In the genomic region with DNA sequence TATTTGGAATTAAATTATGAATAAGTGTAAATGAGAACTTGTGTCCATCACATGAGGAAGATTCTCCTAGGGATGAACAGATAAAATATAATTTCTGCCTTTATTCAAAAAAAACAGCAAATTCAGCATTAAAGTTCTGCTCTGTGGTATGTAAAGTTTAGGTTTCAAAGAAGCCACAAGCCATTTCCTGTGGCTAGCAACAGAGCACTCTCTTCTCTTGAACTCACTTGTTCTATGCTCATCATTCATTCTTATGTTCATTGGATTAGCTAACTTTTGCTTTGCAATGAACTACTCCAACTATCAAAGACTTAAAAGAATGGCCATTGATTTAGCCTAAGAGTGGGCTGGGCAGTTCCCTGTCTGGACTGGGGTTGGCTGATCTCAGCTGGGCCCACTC, we compare ENCODE assay signal across 11 cellular contexts. TPM values are rescaled to one million over a fixed set of nuclear protein-coding genes. Genes with fewer than 3 reads are reported as not detected.
DNase-seq lines count a peak whose midpoint lies in the region; ATAC-seq and TF ChIP-seq lines count a peak whose summit lies in the region.
"Had no signal": no experiment of that assay in that cellular context is flagged by ENCODE, and none has a peak within 500 bp of the region (broad histone marks: within the 10 kb centered on the region; RNA-seq: fewer than 3 reads in every experiment).

No MANE protein-coding gene starts in this region.

- H3K4me3 ChIP-seq in lower lobe of right lung: no peak overlapping the region
- H3K4me3 ChIP-seq: hepatocyte had no signal

- H3K27ac ChIP-seq in lower lobe of right lung (no peak overlapping the region), foreskin keratinocyte (no peak overlapping the region)
- H3K27ac ChIP-seq: hepatocyte, neutrophil had no signal

- peaks cover 1% of the 10 kb centered on the region for H3K36me3 Mint-ChIP-seq in activated T-helper 1 cell treated with anti-CD3 and anti-CD28 coated beads, Interleukin-12 subunit alpha, Interleukin-12 subunit beta, Interleukin-2, Interleukin-4 antibody, amounts not matched to agents 30 ng/mL and 10 ng/mL and 1 ng/mL, durations not matched to agents 14 hours and 24 hours and 36 hours (ENCODE audit: low read depth)

- ATAC-seq in GM18498 (IDR thresholded peaks at IDR 0.05; ENCODE audit: unreplicated experiment) (peak; percentile 83), GM19467 (IDR thresholded peaks at IDR 0.05; ENCODE audit: unreplicated experiment) (peak; percentile 80), HG03135 (IDR thresholded peaks at IDR 0.05; ENCODE audit: unreplicated experiment) (peak; percentile 90), lower lobe of right lung (no peak), foreskin keratinocyte (no peak), Right ventricle myocardium superior (ENCODE audit: poor library complexity) (no peak)
- ATAC-seq: SK-N-SH treated with all-trans-retinoic acid at 6 μM for 48 hours had no signal

- peak overlapping the region; percentile 9 for H3K4me3 Mint-ChIP-seq in activated T-helper 1 cell treated with anti-CD3 and anti-CD28 coated beads, Interleukin-12 subunit alpha, Interleukin-12 subunit beta, Interleukin-2, Interleukin-4 antibody, amounts not matched to agents 30 ng/mL and 10 ng/mL and 1 ng/mL, durations not matched to agents 14 hours and 24 hours and 36 hours

- no peaks in the 10 kb centered on the region for H3K36me3 ChIP-seq in lower lobe of right lung
- H3K36me3 ChIP-seq: neutrophil had no signal

- no peaks in the 10 kb centered on the region for H3K27me3 ChIP-seq in lower lobe of right lung (ENCODE audit: low read depth)
- no peaks in the 10 kb centered on the region for H3K27me3 ChIP-seq in foreskin keratinocyte
- H3K27me3 ChIP-seq: hepatocyte, neutrophil had no signal

- TF ChIP-seq CTCF in lower lobe of right lung (IDR thresholded peaks at IDR 0.05) (no peak), foreskin keratinocyte (conservative IDR thresholded peaks at IDR 0.05) (no peak)

- H3K4me1 Mint-ChIP-seq in activated T-helper 1 cell treated with anti-CD3 and anti-CD28 coated beads, Interleukin-12 subunit alpha, Interleukin-12 subunit beta, Interleukin-2, Interleukin-4 antibody, amounts not matched to agents 30 ng/mL and 10 ng/mL and 1 ng/mL, durations not matched to agents 14 hours and 24 hours and 36 hours (ENCODE audit: low read depth): peaks cover 30% of the 10 kb centered on the region

- H3K9me3 ChIP-seq in lower lobe of right lung: no peaks in the 10 kb centered on the region
- H3K9me3 ChIP-seq: neutrophil had no signal

- peaks cover 11% of the 10 kb centered on the region for H3K9me3 Mint-ChIP-seq in activated T-helper 1 cell treated with anti-CD3 and anti-CD28 coated beads, Interleukin-12 subunit alpha, Interleukin-12 subunit beta, Interleukin-2, Interleukin-4 antibody, amounts not matched to agents 30 ng/mL and 10 ng/mL and 1 ng/mL, durations not matched to agents 14 hours and 24 hours and 36 hours

- H3K27ac Mint-ChIP-seq in activated T-helper 1 cell treated with anti-CD3 and anti-CD28 coated beads, Interleukin-12 subunit alpha, Interleukin-12 subunit beta, Interleukin-2, Interleukin-4 antibody, amounts not matched to agents 30 ng/mL and 10 ng/mL and 1 ng/mL, durations not matched to agents 14 hours and 24 hours and 36 hours: no peak overlapping the region

- H3K27me3 Mint-ChIP-seq in activated T-helper 1 cell treated with anti-CD3 and anti-CD28 coated beads, Interleukin-12 subunit alpha, Interleukin-12 subunit beta, Interleukin-2, Interleukin-4 antibody, amounts not matched to agents 30 ng/mL and 10 ng/mL and 1 ng/mL, durations not matched to agents 14 hours and 24 hours and 36 hours (ENCODE audit: insufficient read depth): peaks cover 19% of the 10 kb centered on the region

- peak; percentile 31 for DNase-seq in activated T-helper 1 cell treated with anti-CD3 and anti-CD28 coated beads, Interleukin-12 subunit alpha, Interleukin-12 subunit beta, Interleukin-2, Interleukin-4 antibody, amounts not matched to agents 30 ng/mL and 10 ng/mL and 1 ng/mL, durations not matched to agents 14 hours and 24 hours and 36 hours (ENCODE audit: low spot score)
- no peak for DNase-seq in SK-N-DZ (ENCODE audit: low spot score)
- no peak for DNase-seq in lower lobe of right lung
- DNase-seq in foreskin keratinocyte: no peak
- DNase-seq in Right ventricle myocardium superior: no peak

- intact Hi-C loops in activated T-helper 1 cell treated with anti-CD3 and anti-CD28 coated beads, Interleukin-12 subunit alpha, Interleukin-12 subunit beta, Interleukin-2, Interleukin-4 antibody, amounts not matched to agents 30 ng/mL and 10 ng/mL and 1 ng/mL, durations not matched to agents 14 hours and 24 hours and 36 hours (cut with micrococcal nuclease): loop anchor here (1.0 kb wide), 1 partner anchor 21 kb away; a partner anchor contains a TSS
- intact Hi-C loops in lower lobe of right lung (cut with DNase I): no loop called here
- intact Hi-C loops in Right ventricle myocardium superior (cut with DNase I): no loop called here

- H3K4me1 ChIP-seq in lower lobe of right lung: no peaks in the 10 kb centered on the region
- no peaks in the 10 kb centered on the region for H3K4me1 ChIP-seq in foreskin keratinocyte

RNA-seq across cellular contexts. Expression of a gene that starts 20.8 kb away (rescaled TPM):
- total RNA-seq in activated T-helper 1 cell treated with anti-CD3 and anti-CD28 coated beads, Interleukin-12 subunit alpha, Interleukin-12 subunit beta, Interleukin-2, Interleukin-4 antibody, amounts not matched to agents 30 ng/mL and 10 ng/mL and 1 ng/mL, durations not matched to agents 14 hours and 24 hours and 36 hours: 130 and 131 TPM in 2 replicates
- 134 and 155 TPM in 2 replicates for polyA plus RNA-seq in SK-N-DZ (2014; cell fraction: cytosol; rRNA removed)
- polyA plus RNA-seq in SK-N-DZ (2014; cell fraction: nucleus; rRNA removed): 58.4 and 99.2 TPM in 2 replicates
- total RNA-seq in lower lobe of right lung (44.6 TPM), foreskin keratinocyte (62.1 and 66.5 TPM in 2 replicates), Right ventricle myocardium superior (28.5 TPM)
- polyA plus RNA-seq in foreskin keratinocyte: 60.0 and 63.8 TPM in 2 replicates

RNA-seq across cellular contexts. Expression of a gene that starts 39.1 kb away (rescaled TPM):
- total RNA-seq in activated T-helper 1 cell treated with anti-CD3 and anti-CD28 coated beads, Interleukin-12 subunit alpha, Interleukin-12 subunit beta, Interleukin-2, Interleukin-4 antibody, amounts not matched to agents 30 ng/mL and 10 ng/mL and 1 ng/mL, durations not matched to agents 14 hours and 24 hours and 36 hours: not detected in 2 replicates
- not detected in 2 replicates for polyA plus RNA-seq in SK-N-DZ (2014; cell fraction: cytosol; rRNA removed)
- polyA plus RNA-seq in SK-N-DZ (2014; cell fraction: nucleus; rRNA removed): not detected in 2 replicates
- total RNA-seq in lower lobe of right lung (not detected), foreskin keratinocyte (not detected in 2 replicates), Right ventricle myocardium superior (not detected)
- polyA plus RNA-seq in foreskin keratinocyte: not detected in 2 replicates
- polyA plus RNA-seq: hepatocyte had no signal

Comparison
In these comparisons a context has a peak if more than half of its experiments do, and no peak if none do; other contexts are left out.
1. ATAC-seq: peak in GM18498 (single experiment), GM19467 (single experiment) and HG03135 (single experiment); none in lower lobe of right lung (0 of 2), foreskin keratinocyte (single experiment) and Right ventricle myocardium superior (single experiment).